In the genomic region with DNA sequence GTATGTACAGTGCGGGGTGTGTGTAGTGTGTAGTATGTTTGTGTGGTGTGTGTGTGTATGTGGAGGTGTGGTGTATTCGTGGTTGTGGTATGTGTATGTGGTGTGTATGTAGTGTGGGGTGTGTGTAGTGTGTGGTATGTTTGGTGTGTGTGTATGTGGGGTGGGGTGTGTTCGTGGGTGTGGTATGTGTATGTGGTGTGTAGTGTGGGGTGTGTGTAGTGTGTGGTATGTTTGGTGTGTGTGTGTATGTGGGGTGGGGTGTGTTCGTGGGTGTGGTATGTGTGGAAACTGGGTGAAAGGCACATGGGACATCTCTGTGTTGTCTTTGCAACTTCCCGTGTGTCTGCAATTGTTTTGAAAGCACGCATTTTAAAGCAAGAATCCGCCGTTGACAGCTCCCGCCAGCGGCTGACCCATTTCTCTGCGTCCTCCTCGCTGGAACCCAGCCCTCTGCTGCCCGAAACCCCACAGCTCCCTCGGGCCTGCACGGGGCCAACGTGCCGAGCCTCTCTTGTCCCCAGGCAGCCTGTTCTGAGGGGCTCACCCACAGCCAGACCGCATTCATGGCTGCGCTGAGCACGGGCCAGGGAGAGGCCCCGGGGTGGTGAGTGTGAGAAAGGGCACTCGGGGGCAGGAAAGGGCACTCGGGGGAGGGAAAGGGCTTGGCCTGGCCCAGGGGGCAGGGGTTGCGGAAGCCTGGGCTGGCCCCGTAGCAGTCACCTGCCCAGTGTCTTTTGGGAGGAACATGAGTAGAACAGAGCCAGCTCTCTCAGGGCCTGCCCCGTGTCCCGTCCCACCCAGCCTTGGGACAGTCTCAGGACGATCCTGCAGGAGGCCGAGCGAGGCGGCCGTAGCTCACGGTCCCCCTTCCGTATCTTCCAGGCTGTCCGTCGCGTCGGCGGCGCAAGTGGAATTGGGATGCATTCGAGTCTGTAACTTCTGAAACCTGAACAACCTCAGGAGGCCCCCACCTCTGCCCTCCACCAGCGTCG, we compare ENCODE assay signal across 14 cellular contexts.
DNase-seq lines count a peak whose midpoint lies in the region; ATAC-seq, FAIRE-seq and TF ChIP-seq lines count a peak whose summit lies in the region.
"Had no signal": no experiment of that assay in that cellular context is flagged by ENCODE, and none has a peak within 500 bp of the region (broad histone marks: within the 10 kb centered on the region; RNA-seq: fewer than 3 reads in every experiment).

No MANE protein-coding gene starts in this region.

- H3K27me3 ChIP-seq in H1 (replicated peaks in 1 of 4; ENCODE audit: control insufficient read depth in 3 of 4, extremely low read depth in 1 of 4, insufficient read depth in 3 of 4, low read length in 3 of 4) (no peaks in the 10 kb centered on the region), skeletal muscle satellite cell (ENCODE audit: control insufficient read depth, insufficient read depth, low read length) (no peaks in the 10 kb centered on the region)

- DNase-seq in HuH-7 (ENCODE audit: low spot score) (peak; percentile 33), H1 (ENCODE audit: low read depth in 1 of 2, low spot score in 2 of 2) (no peak), left lobe of liver (ENCODE audit: low spot score) (no peak), NCI-H1417 treated with DMSO at 0.1 percent for 48 hours (lab: John Stamatoyannopoulos, UW) (no peak), DMS114 treated with DMSO at 0.1 percent for 48 hours (lab: John Stamatoyannopoulos, UW; ENCODE audit: unreplicated experiment) (no peak), COLO668 (lab: John Stamatoyannopoulos, UW; ENCODE audit: unreplicated experiment) (no peak), DMS 273 (lab: John Stamatoyannopoulos, UW; ENCODE audit: unreplicated experiment) (no peak)
- DNase-seq: cerebellar nuclear complex; GF-D8; Kasumi-1; NCI-H748 treated with DMSO at 0.1 percent for 48 hours; stimulated activated naive CD4-positive, alpha-beta T cell treated with Interleukin-2 at 50 U/mL for 16 hours had no signal

- no peak overlapping the region for H3K4ac ChIP-seq in H1 (replicated peaks; ENCODE audit: insufficient read length, low read depth, low read length)

- H3K9me3 ChIP-seq in H1 (ENCODE audit: insufficient read depth in 2 of 2, low read depth in 1 of 2, low read length in 1 of 2) (no peaks in the 10 kb centered on the region), skeletal muscle satellite cell (replicated peaks; ENCODE audit: low read length) (no peaks in the 10 kb centered on the region)

- no peak for TF ChIP-seq EP300 in H1 (IDR thresholded peaks at IDR 0.05; ENCODE audit: borderline replicate concordance in 1 of 2, low read depth in 2 of 2, low read length in 2 of 2)

- peak overlapping the region; percentile 73 for H4K91ac ChIP-seq in H1 (replicated peaks; ENCODE audit: insufficient read length, low read length)

- CTCF ChIA-PET in H1 (lab: Charles Lee; ENCODE audit: partially characterized antibody) = no interaction called here

- H3K4me3 ChIP-seq in H1 (ENCODE audit: extremely low read depth in 1 of 4, insufficient read depth in 2 of 4, low read depth in 3 of 4, low read length in 4 of 4) = no peak overlapping the region
- H3K4me3 ChIP-seq in skeletal muscle satellite cell (ENCODE audit: low read length) = no peak overlapping the region

- H2BK5ac ChIP-seq in H1 (ENCODE audit: low read depth, low read length) = no peak overlapping the region

- TF ChIP-seq RAD21 in H1 (IDR thresholded peaks at IDR 0.05 in 1 of 2, conservative IDR thresholded peaks at IDR 0.05 in 1 of 2; ENCODE audit: low read depth in 2 of 2, low read length in 2 of 2) = no peak

- POLR2A ChIA-PET in H1 (lab: Charles Lee; ENCODE audit: partially characterized antibody) = no interaction called here

- H2BK120ac ChIP-seq in H1 (replicated peaks; ENCODE audit: low read depth, low read length) = no peak overlapping the region

- peak; percentile 27 for ATAC-seq in left lobe of liver

- H3K36me3 ChIP-seq in H1 (ENCODE audit: control insufficient read depth in 2 of 4, insufficient read depth in 4 of 4, low read length in 3 of 4) (no peaks in the 10 kb centered on the region; a peak in 1 of 8 replicates), skeletal muscle satellite cell (ENCODE audit: insufficient read depth, low read length) (peaks cover 6% of the 10 kb centered on the region)

- H4K5ac ChIP-seq in H1 (ENCODE audit: insufficient read length, low read depth, low read length) = no peak overlapping the region

- no peak overlapping the region for H2BK20ac ChIP-seq in H1 (ENCODE audit: low read length)

- peaks cover 0 to 4% (median 1%) of the 10 kb centered on the region in 4 experiments; a peak in 2 of 7 replicates for H3K4me1 ChIP-seq in H1 (replicated peaks in 1 of 4; ENCODE audit: control insufficient read depth in 3 of 4, insufficient read depth in 4 of 4, low read length in 3 of 4)
- H3K4me1 ChIP-seq in skeletal muscle satellite cell (ENCODE audit: control insufficient read depth, insufficient read depth, low read length) = peaks cover 21% of the 10 kb centered on the region

- peak overlapping the region; percentile 41; the same call in 1 of the 2 replicates for H4K8ac ChIP-seq in H1 (ENCODE audit: extremely low read depth, insufficient read depth, low read length)

- no peak overlapping the region for H3K14ac ChIP-seq in H1 (ENCODE audit: insufficient read length)

- H3K9ac ChIP-seq in H1 (replicated peaks in 1 of 4; ENCODE audit: extremely low read depth in 1 of 4, low read depth in 3 of 4, low read length in 3 of 4) (peak overlapping the region in 1 of 4 experiments; percentile 60; a peak in 1 of 7 replicates), skeletal muscle satellite cell (ENCODE audit: low read depth, low read length) (no peak overlapping the region)

- H3K79me1 ChIP-seq in H1 (ENCODE audit: low read depth, low read length) = no peaks in the 10 kb centered on the region

- H2AK5ac ChIP-seq in H1 (ENCODE audit: low read depth, low read length) = no peak overlapping the region; the same call in 1 of the 2 replicates

- no peak for TF ChIP-seq POLR2A in H1 (IDR thresholded peaks at IDR 0.05; ENCODE audit: control extremely low read depth in 1 of 2, low read depth in 2 of 2, low read length in 2 of 2)

- no peak for TF ChIP-seq CTCF in H1 (IDR thresholded peaks at IDR 0.05; ENCODE audit: control extremely low read depth in 1 of 3, insufficient read depth in 1 of 3, low read depth in 1 of 3, low read length in 3 of 3)

- no peak overlapping the region for H2BK15ac ChIP-seq in H1 (ENCODE audit: low read length)

- no peak overlapping the region for H3K18ac ChIP-seq in H1 (ENCODE audit: extremely low read depth, low read length)

- H3K79me2 ChIP-seq in H1 (ENCODE audit: control insufficient read depth in 1 of 2, insufficient read depth in 2 of 2, low read length in 2 of 2) = no peaks in the 10 kb centered on the region

- WGBS in H1 (ENCODE audit: extremely low coverage in 1 of 2, insufficient coverage in 1 of 2, insufficient read length in 1 of 2, insufficient replicate concordance in 2 of 2, low coverage in 1 of 2, low lambda C conversion rate in 2 of 2, missing lambda C conversion rate in 1 of 2), 2 experiments = 82 to 90% methylated on average over 1 to 31 of the region's 43 CpGs

- H2AFZ ChIP-seq in H1 (ENCODE audit: low read length) = no peak overlapping the region

- H3K56ac ChIP-seq in H1 (replicated peaks; ENCODE audit: insufficient read length, low read depth, low read length) = peak overlapping the region; percentile 100

- no peak overlapping the region for H3K27ac ChIP-seq in H1 (ENCODE audit: low read depth, low read length)

- peaks cover 25% of the 10 kb centered on the region; the same call in 1 of the 2 replicates for H3K23me2 ChIP-seq in H1 (ENCODE audit: low read depth, low read length)

- H2BK12ac ChIP-seq in H1 (ENCODE audit: low read depth, low read length) = no peak overlapping the region

- FAIRE-seq in H1 (lab: Jason Lieb, UNC) = no peak
- FAIRE-seq: GM19239 had no signal

- no peak overlapping the region for H3K4me2 ChIP-seq in H1 (ENCODE audit: insufficient read depth in 1 of 2, low read depth in 2 of 2, low read length in 2 of 2)
- H3K4me2 ChIP-seq in skeletal muscle satellite cell (ENCODE audit: low read length) = peak overlapping the region; percentile 17

- peaks cover 0 to 14% of the 10 kb centered on the region in 2 experiments for H4K20me1 ChIP-seq in H1 (replicated peaks in 1 of 2; ENCODE audit: control insufficient read depth in 1 of 2, insufficient read depth in 2 of 2, low read length in 2 of 2)

- no peak overlapping the region for H3K23ac ChIP-seq in H1 (ENCODE audit: insufficient read length)

TF ChIP-seq in H1, 55 proteins besides CTCF, POLR2A, EP300 and RAD21:
- TF ChIP-seq ASH2L (IDR thresholded peaks at IDR 0.05; ENCODE audit: low read length) = peak; percentile 26
- TF ChIP-seq ZNF274 (IDR thresholded peaks at IDR 0.05; ENCODE audit: borderline replicate concordance, extremely low read depth, low read length) = no peak
- no peak for TF ChIP-seq SIRT6 (IDR thresholded peaks at IDR 0.05; ENCODE audit: low read length)
- no peak for TF ChIP-seq JUN (IDR thresholded peaks at IDR 0.05; ENCODE audit: low read depth, low read length)
- TF ChIP-seq SP1 (IDR thresholded peaks at IDR 0.05; ENCODE audit: low read depth, low read length) = no peak
- TF ChIP-seq SIN3A (conservative IDR thresholded peaks at IDR 0.05 in 1 of 2, IDR thresholded peaks at IDR 0.05 in 1 of 2; ENCODE audit: low read depth in 1 of 2, low read length in 2 of 2) = no peak
